ENCODE assay signal across 8 cellular contexts in the genomic region with DNA sequence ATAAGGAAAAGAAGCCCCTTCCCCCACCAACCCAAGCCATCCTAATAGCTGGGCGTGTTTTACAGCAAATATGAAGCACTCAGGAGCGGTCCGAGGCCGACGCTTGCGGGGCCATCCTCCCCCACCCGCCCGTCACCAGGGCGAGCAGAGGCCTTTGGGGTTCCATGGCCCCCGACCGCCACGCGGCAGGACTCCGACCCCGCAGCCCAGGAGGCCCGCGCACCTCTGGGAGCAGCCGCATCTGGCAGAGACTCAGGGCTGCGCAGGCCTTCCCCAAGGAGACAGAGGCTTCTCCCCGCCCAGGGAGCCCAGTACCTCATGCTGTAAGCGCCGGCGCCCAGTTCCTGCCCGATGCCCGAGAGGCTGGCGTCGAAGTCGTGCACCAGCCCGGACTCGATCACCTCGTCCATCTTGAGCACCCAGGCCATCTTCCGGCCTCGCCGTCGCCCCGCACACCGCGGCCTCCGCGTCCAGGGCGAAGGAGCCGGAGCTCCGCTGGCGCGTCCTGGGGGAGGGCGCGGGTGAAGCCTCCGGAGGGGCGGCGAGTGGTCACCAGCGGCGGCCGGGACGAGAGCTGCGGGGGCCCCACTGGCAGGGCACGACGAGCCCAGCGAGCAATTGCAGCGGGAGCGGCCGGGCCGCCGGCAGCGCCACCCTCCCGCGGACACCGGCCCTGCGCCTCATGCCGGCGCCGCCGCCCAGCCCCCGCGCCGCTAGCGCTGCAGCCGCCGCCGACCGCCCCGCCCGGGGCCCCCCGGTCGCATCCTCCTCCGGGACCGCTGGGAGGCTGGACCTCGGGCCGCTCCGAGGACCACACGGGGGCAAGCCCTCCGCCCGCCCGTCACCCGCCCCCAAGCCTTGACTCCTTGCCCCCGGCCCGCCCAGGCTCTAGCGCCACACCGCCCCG. TPM values are rescaled to one million over a fixed set of nuclear protein-coding genes. Genes with fewer than 3 reads are reported as not detected.
DNase-seq lines count a peak whose midpoint lies in the region; ATAC-seq and TF ChIP-seq lines count a peak whose summit lies in the region.

No MANE protein-coding gene starts in this region.

- H3K27me3 Mint-ChIP-seq in activated naive CD4-positive, alpha-beta T cell treated with anti-CD3 and anti-CD28 coated beads for 36 hours (ENCODE audit: low read depth), result no peaks in the 10 kb centered on the region
- H3K27me3 Mint-ChIP-seq in glutamatergic neuron (ENCODE audit: unreplicated experiment) (peaks cover 10% of the 10 kb centered on the region), type B pancreatic cell (no peaks in the 10 kb centered on the region)

- H3K27ac Mint-ChIP-seq in activated naive CD4-positive, alpha-beta T cell treated with anti-CD3 and anti-CD28 coated beads for 36 hours, result peak overlapping the region; percentile 84
- H3K27ac Mint-ChIP-seq in glutamatergic neuron (ENCODE audit: unreplicated experiment) (peak overlapping the region; percentile 87), type B pancreatic cell (peak overlapping the region; percentile 92)

- peak overlapping the region; percentile 99 for H3K4me3 Mint-ChIP-seq in activated naive CD4-positive, alpha-beta T cell treated with anti-CD3 and anti-CD28 coated beads for 36 hours
- peak overlapping the region; percentile 95 for H3K4me3 Mint-ChIP-seq in glutamatergic neuron (ENCODE audit: unreplicated experiment)
- peak overlapping the region; percentile 100 for H3K4me3 Mint-ChIP-seq in type B pancreatic cell

- ATAC-seq in GM18505 (IDR thresholded peaks at IDR 0.05; ENCODE audit: unreplicated experiment) (peak; percentile 25), HG02970 (IDR thresholded peaks at IDR 0.05; ENCODE audit: low FRiP score, unreplicated experiment) (peak; percentile 24)

- no peaks in the 10 kb centered on the region for H3K9me3 Mint-ChIP-seq in activated naive CD4-positive, alpha-beta T cell treated with anti-CD3 and anti-CD28 coated beads for 36 hours
- H3K9me3 Mint-ChIP-seq in glutamatergic neuron (ENCODE audit: unreplicated experiment), result peaks cover 10% of the 10 kb centered on the region
- no peaks in the 10 kb centered on the region for H3K9me3 Mint-ChIP-seq in type B pancreatic cell

- intact Hi-C loops in activated naive CD4-positive, alpha-beta T cell treated with anti-CD3 and anti-CD28 coated beads for 36 hours (cut with micrococcal nuclease), result loop anchor here (1.0 to 5.0 kb wide), 16 partner anchors 22 to 1907 kb away; a partner anchor contains a TSS

- TF ChIP-seq CTCF in glutamatergic neuron (IDR thresholded peaks at IDR 0.05; ENCODE audit: partially characterized antibody, unreplicated experiment) (no peak), type B pancreatic cell (conservative IDR thresholded peaks at IDR 0.05) (peak; percentile 42)

- peaks cover 4% of the 10 kb centered on the region for H3K36me3 Mint-ChIP-seq in activated naive CD4-positive, alpha-beta T cell treated with anti-CD3 and anti-CD28 coated beads for 36 hours (ENCODE audit: low read depth)
- H3K36me3 Mint-ChIP-seq in glutamatergic neuron (ENCODE audit: unreplicated experiment), result no peaks in the 10 kb centered on the region
- H3K36me3 Mint-ChIP-seq in type B pancreatic cell, result no peaks in the 10 kb centered on the region

- H3K4me1 Mint-ChIP-seq in activated naive CD4-positive, alpha-beta T cell treated with anti-CD3 and anti-CD28 coated beads for 36 hours (ENCODE audit: low read depth), result peaks cover 39% of the 10 kb centered on the region
- H3K4me1 Mint-ChIP-seq in glutamatergic neuron (ENCODE audit: low read depth, unreplicated experiment) (peaks cover 26% of the 10 kb centered on the region), type B pancreatic cell (ENCODE audit: unreplicated experiment) (peaks cover 35% of the 10 kb centered on the region)

- DNase-seq in AG08395 (ENCODE audit: low spot score) (peak; percentile 60), RKO (ENCODE audit: low spot score) (peak; percentile 63), glutamatergic neuron (peak; percentile 73), occipital lobe (lab: John Stamatoyannopoulos, UW) (peak; percentile 64), type B pancreatic cell (ENCODE audit: extremely low spot score, unreplicated experiment) (peak; percentile 76)
- DNase-seq in activated naive CD4-positive, alpha-beta T cell treated with anti-CD3 and anti-CD28 coated beads for 36 hours, result peak; percentile 60

- TF ChIP-seq POLR2A in GM18505 (IDR thresholded peaks at IDR 0.05; ENCODE audit: borderline replicate concordance, extremely low read depth, insufficient read depth, insufficient read length), result no peak

- CTCF ChIA-PET in activated naive CD4-positive, alpha-beta T cell treated with anti-CD3 and anti-CD28 coated beads for 36 hours (lab: Charles Lee), result interaction anchor here (0.6 to 1.7 kb wide), 4 partner anchors 17 to 308 kb away, joined by 4 to 7 read pairs (median 4); no protein-coding TSS in a partner anchor

RNA-seq across cellular contexts. Expression of a gene that starts 0.5 kb away (rescaled TPM):
- total RNA-seq in activated naive CD4-positive, alpha-beta T cell treated with anti-CD3 and anti-CD28 coated beads for 36 hours, result 10 to 100 TPM; 42.8 to 44.0 TPM
- total RNA-seq in glutamatergic neuron (ENCODE audit: unreplicated experiment) (69.9 TPM), occipital lobe (81.9 TPM), type B pancreatic cell (ENCODE audit: low replicate concordance) (57.0 and 68.2 TPM in 2 replicates)

Comparison
In these comparisons a context has a peak if more than half of its experiments do, and no peak if none do; other contexts are left out.
1. Peak in every context shown above with its lines: DNase-seq and ATAC-seq.